8 cellular contexts compared by ENCODE assay signal in the genomic region with DNA sequence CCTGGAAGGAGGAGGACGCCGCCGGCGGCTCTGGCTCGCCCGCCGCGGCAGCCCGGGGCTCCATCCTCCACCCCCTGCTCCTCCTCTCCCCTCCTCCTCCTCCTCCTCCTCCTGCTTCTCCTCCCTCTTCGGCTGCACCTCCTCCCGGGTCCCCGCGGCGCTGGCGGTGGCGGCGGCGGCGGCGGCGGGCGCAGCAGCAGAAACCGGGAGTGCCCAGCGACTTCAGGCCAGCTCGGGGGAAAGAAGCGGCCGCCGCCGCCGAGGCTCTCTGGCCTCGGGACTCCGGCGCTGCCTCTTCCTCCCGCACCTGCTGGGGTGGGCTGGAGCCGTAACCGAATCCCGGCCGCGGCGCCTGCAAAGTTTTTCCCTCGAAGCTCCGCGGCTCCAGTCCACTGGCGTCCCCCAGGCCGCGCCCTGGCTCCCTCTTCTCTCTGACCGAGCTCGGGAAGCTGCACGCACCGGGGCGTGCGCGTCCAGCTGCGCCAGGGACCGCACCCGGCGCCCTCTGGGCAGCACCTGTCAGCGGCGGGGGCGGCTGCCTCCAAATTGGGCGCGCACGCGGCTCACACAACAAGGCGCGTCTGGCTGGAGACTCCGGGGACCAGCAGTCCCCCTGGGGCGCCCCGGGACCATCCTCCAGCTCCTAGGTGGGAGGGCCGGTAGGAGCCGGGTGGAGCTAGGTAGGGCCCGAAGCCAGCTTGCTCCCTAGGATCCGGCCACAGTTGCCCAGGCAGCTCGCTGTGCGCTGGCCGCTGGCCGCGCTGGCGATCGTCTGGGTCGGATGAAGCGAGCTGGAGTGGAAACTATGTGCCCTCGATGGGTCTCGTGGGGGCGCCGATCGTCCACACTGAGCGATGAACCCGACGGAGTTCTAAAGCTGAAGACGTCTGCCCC. TPM values are rescaled to one million over a fixed set of nuclear protein-coding genes. Genes with fewer than 3 reads are reported as not detected.
DNase-seq lines count a peak whose midpoint lies in the region; ATAC-seq and TF ChIP-seq lines count a peak whose summit lies in the region.

Gene MCTP1, minus strand, starts transcription at position 583 of the 894 bp plus-strand sequence.

- H3K27me3 ChIP-seq in fibroblast of lung (ENCODE audit: control insufficient read depth, insufficient read depth, low read length): peaks cover 25% of the 10 kb centered on the region
- H3K27me3 ChIP-seq in naive thymus-derived CD4-positive, alpha-beta T cell (ENCODE audit: control insufficient read depth in 2 of 2, insufficient read depth in 2 of 2, low read length in 2 of 2): peaks cover 8 to 13% of the 10 kb centered on the region in 2 donors

- H3K4me3 ChIP-seq in fibroblast of lung (replicated peaks in 1 of 4; ENCODE audit: control extremely low read depth in 1 of 4, insufficient read depth in 1 of 4, low read depth in 3 of 4, low read length in 4 of 4): peak within 1 kb of the TSS; percentile 40 to 57 (median 47)
- peak within 1 kb of the TSS; percentile 40 for H3K4me3 ChIP-seq in naive thymus-derived CD4-positive, alpha-beta T cell (ENCODE audit: low read length)

- no peaks in the 10 kb centered on the region for H3K9me3 ChIP-seq in fibroblast of lung (ENCODE audit: control insufficient read depth, insufficient read depth, low read depth, low read length)
- H3K9me3 ChIP-seq in naive thymus-derived CD4-positive, alpha-beta T cell (ENCODE audit: control insufficient read depth in 2 of 3, low read length in 3 of 3): no peaks in the 10 kb centered on the region

- CTCF ChIA-PET in naive thymus-derived CD4-positive, alpha-beta T cell (lab: Charles Lee): interaction anchor here (0.6 kb wide), 1 partner anchor 204 kb away, joined by 8 read pairs; no protein-coding TSS in a partner anchor

- in situ Hi-C loops in KBM-7 (cut with MboI; ENCODE audit: low pct_unique_long_range_greater_than_20kb, low sequenced_read_pairs): no loop called here

- peaks cover 0 to 17% (median 11%) of the 10 kb centered on the region in 7 donors for H3K4me1 Mint-ChIP-seq in naive thymus-derived CD4-positive, alpha-beta T cell

- H3K36me3 Mint-ChIP-seq in naive thymus-derived CD4-positive, alpha-beta T cell: peaks cover 0 to 4% (median 0%) of the 10 kb centered on the region in 5 donors

- H3K4me3 Mint-ChIP-seq in naive thymus-derived CD4-positive, alpha-beta T cell: peak within 1 kb of the TSS; percentile 53 to 82 (median 73)

- peak within 1 kb of the TSS; percentile 45 for H2AFZ ChIP-seq in fibroblast of lung (ENCODE audit: low read length)

- peaks cover 56 to 75% (median 67%) of the 10 kb centered on the region in 5 donors for H3K27me3 Mint-ChIP-seq in naive thymus-derived CD4-positive, alpha-beta T cell

- H4K20me1 ChIP-seq in fibroblast of lung (ENCODE audit: control insufficient read depth, extremely low read depth, insufficient read depth, low read length): no peaks in the 10 kb centered on the region

- peak within 1 kb of the TSS; percentile 90 for H3K4me2 ChIP-seq in fibroblast of lung (ENCODE audit: extremely low read depth, insufficient read depth, low read length)

- ATAC-seq in GM21367 (IDR thresholded peaks at IDR 0.05; ENCODE audit: unreplicated experiment): peak; percentile 20
- ATAC-seq in naive thymus-derived CD4-positive, alpha-beta T cell: peak; percentile 37
- no peak for ATAC-seq in GM18870 (IDR thresholded peaks at IDR 0.05; ENCODE audit: unreplicated experiment)
- ATAC-seq in GM21717 (IDR thresholded peaks at IDR 0.05; ENCODE audit: unreplicated experiment): no peak

- H3K27ac ChIP-seq in VCaP (peak within 1 kb of the TSS; percentile 91), fibroblast of lung (ENCODE audit: insufficient read depth, low read length) (no peak within 1 kb of the TSS)
- H3K27ac ChIP-seq in naive thymus-derived CD4-positive, alpha-beta T cell (ENCODE audit: low read depth, low read length): no peak within 1 kb of the TSS

- no peak within 1 kb of the TSS for H3K9ac ChIP-seq in fibroblast of lung (ENCODE audit: insufficient read depth, low read length)

- TF ChIP-seq CTCF in VCaP (conservative IDR thresholded peaks at IDR 0.05): peak; percentile 76
- no peak for TF ChIP-seq CTCF in fibroblast of lung (conservative IDR thresholded peaks at IDR 0.05 in 1 of 2, IDR thresholded peaks at IDR 0.05 in 1 of 2; ENCODE audit: low read depth in 1 of 2, low read length in 2 of 2)

- no peaks in the 10 kb centered on the region for H3K4me1 ChIP-seq in fibroblast of lung (ENCODE audit: control insufficient read depth, extremely low read depth, insufficient read depth, low read length)
- no peaks in the 10 kb centered on the region for H3K4me1 ChIP-seq in naive thymus-derived CD4-positive, alpha-beta T cell (ENCODE audit: control insufficient read depth in 2 of 2, insufficient read depth in 2 of 2, low read length in 2 of 2)

- POLR2A ChIA-PET in naive thymus-derived CD4-positive, alpha-beta T cell (lab: Charles Lee): no interaction called here

- H3K36me3 ChIP-seq in fibroblast of lung (ENCODE audit: control insufficient read depth, insufficient read depth, low read length): no peaks in the 10 kb centered on the region
- no peaks in the 10 kb centered on the region for H3K36me3 ChIP-seq in naive thymus-derived CD4-positive, alpha-beta T cell (ENCODE audit: control insufficient read depth in 2 of 3, insufficient read depth in 3 of 3, low read length in 3 of 3)

- peak; percentile 84 for DNase-seq in DMS 273 (lab: John Stamatoyannopoulos, UW; ENCODE audit: unreplicated experiment)
- DNase-seq in KBM-7: peak; percentile 53
- peak in 1 of 2 donors; percentile 25 for DNase-seq in fibroblast of lung (ENCODE audit: low read depth in 2 of 2)
- peak in 1 of 9 donors; percentile 0 for DNase-seq in naive thymus-derived CD4-positive, alpha-beta T cell

- no peaks in the 10 kb centered on the region for H3K79me2 ChIP-seq in fibroblast of lung (ENCODE audit: control insufficient read depth, insufficient read depth, low read length)

- H3K27ac Mint-ChIP-seq in naive thymus-derived CD4-positive, alpha-beta T cell: no peak within 1 kb of the TSS

- intact Hi-C loops in naive thymus-derived CD4-positive, alpha-beta T cell (cut with micrococcal nuclease): loop anchor here in 1 of 2 donors (5.0 kb wide), 1 partner anchor 563 kb away; no protein-coding TSS in a partner anchor

- peaks cover 0 to 8% (median 0%) of the 10 kb centered on the region in 11 donors for H3K9me3 Mint-ChIP-seq in naive thymus-derived CD4-positive, alpha-beta T cell

RNA-seq across cellular contexts. Expression of gene MCTP1, which starts in this region (rescaled TPM):
- 3.6 and 7.9 TPM in 2 replicates for total RNA-seq in fibroblast of lung
- 0.78 and 4.2 TPM in 2 replicates for polyA plus RNA-seq in fibroblast of lung
- polyA plus RNA-seq in fibroblast of lung (2012): 0.78 and 3.5 TPM in 2 replicates
- polyA minus RNA-seq in fibroblast of lung (ENCODE audit: low replicate concordance): 0.22 TPM in 1 of 2 replicates, not detected in the other
- total RNA-seq in naive thymus-derived CD4-positive, alpha-beta T cell: 10 to 100 TPM in 1 of 5 experiments, 1 to 10 TPM in 3, not detected in 1; 1.9 to 38.9 (median 4.2) TPM
- 1 to 10 TPM in 1 of 2 donors, under 1 TPM in 1; 0.75 to 1.2 TPM for polyA plus RNA-seq in naive thymus-derived CD4-positive, alpha-beta T cell

Comparison
In these comparisons a context has a peak if more than half of its experiments do, and no peak if none do; other contexts are left out.
1. ATAC-seq: peak in GM21367 (single experiment) and naive thymus-derived CD4-positive, alpha-beta T cell (single experiment); none in GM18870 (single experiment) and GM21717 (single experiment).